In genomic region chr4:185467101-185467500, GRCh38 we compare ENCODE assay signal across 16 cellular contexts. TPM values are rescaled to one million over a fixed set of nuclear protein-coding genes. Genes with fewer than 3 reads are reported as not detected.
DNase-seq lines count a peak whose midpoint lies in the region; ATAC-seq and TF ChIP-seq lines count a peak whose summit lies in the region.
"Had no signal": no experiment of that assay in that cellular context is flagged by ENCODE, and none has a peak within 500 bp of the region (broad histone marks: within the 10 kb centered on the region; RNA-seq: fewer than 3 reads in every experiment).

No MANE protein-coding gene starts in this region.

- H2BK120ac ChIP-seq in mesenchymal stem cell (ENCODE audit: low read depth, low read length) = no peak overlapping the region

- peak overlapping the region; percentile 70 for H3K9ac ChIP-seq in mesenchymal stem cell (ENCODE audit: low read length)

- H4K91ac ChIP-seq in mesenchymal stem cell (ENCODE audit: low read length) = no peak overlapping the region

- WGBS in mesenchymal stem cell = 87% methylated on average over 2 of the region's 4 CpGs
- WGBS in stomach, 5 donors = 57 to 84% (median 71%) methylated on average over 4 of the region's 4 CpGs

- H2AFZ ChIP-seq in mesenchymal stem cell (ENCODE audit: low read depth, low read length) = no peak overlapping the region

- peaks cover 6 to 22% of the 10 kb centered on the region in 2 experiments for H3K27me3 ChIP-seq in mesenchymal stem cell (ENCODE audit: control insufficient read depth in 1 of 2, insufficient read depth in 1 of 2, low read length in 2 of 2)
- H3K27me3 ChIP-seq in stomach = no peaks in the 10 kb centered on the region

- H3K9me3 ChIP-seq in T-helper 17 cell (ENCODE audit: control insufficient read depth, low read length, poor library complexity, severe bottlenecking) (no peaks in the 10 kb centered on the region), mesenchymal stem cell (ENCODE audit: control insufficient read depth, low read length) (no peaks in the 10 kb centered on the region), stomach (no peaks in the 10 kb centered on the region)

- DNase-seq in T-helper 17 cell = no peak
- no peak for DNase-seq in chondrocyte (ENCODE audit: low spot score)
- DNase-seq in mesenchymal stem cell = no peak
- peak; percentile 62 for DNase-seq in stromal cell of bone marrow (ENCODE audit: low read depth)
- no peak for DNase-seq in stomach
- DNase-seq in GM10248 (ENCODE audit: extremely low spot score) = no peak
- DNase-seq: CD8-positive, alpha-beta memory T cell; H7; NCI-H146; NCI-H226; PC-3 had no signal

- H2BK12ac ChIP-seq in mesenchymal stem cell (ENCODE audit: low read length in 2 of 2) = no peak overlapping the region

- H4K8ac ChIP-seq in mesenchymal stem cell (ENCODE audit: low read length) = no peak overlapping the region

- CTCF ChIA-PET in GM10248 (lab: Yijun Ruan, JAX) = interaction anchor here (0.6 to 2.5 kb wide), 4 partner anchors 10 to 15 kb away, joined by 3 to 11 read pairs (median 4); no protein-coding TSS in a partner anchor

- intact Hi-C loops in stomach (cut with DNase I; ENCODE audit: low total_unique reads) = no loop called here

- H3K23ac ChIP-seq in mesenchymal stem cell (ENCODE audit: low read length in 2 of 2) = no peak overlapping the region

- no peak for TF ChIP-seq EP300 in stomach (IDR thresholded peaks at IDR 0.05)

- POLR2A ChIA-PET in GM10248 (lab: Yijun Ruan, JAX) = no interaction called here

- no peak overlapping the region for H3K4ac ChIP-seq in mesenchymal stem cell (ENCODE audit: low read depth in 1 of 2, low read length in 2 of 2)

- peak overlapping the region in 1 of 2 experiments; percentile 67 for H3K4me3 ChIP-seq in mesenchymal stem cell (ENCODE audit: insufficient read depth in 1 of 2, low read depth in 1 of 2, low read length in 2 of 2)
- no peak overlapping the region for H3K4me3 ChIP-seq in stomach
- H3K4me3 ChIP-seq: SJSA1 had no signal

- H3K9me3 Mint-ChIP-seq in chondrocyte (ENCODE audit: low read depth) = no peaks in the 10 kb centered on the region
- H3K9me3 Mint-ChIP-seq: CD8-positive, alpha-beta memory T cell; IgD-negative memory B cell had no signal

- H3K27ac ChIP-seq in mesenchymal stem cell (ENCODE audit: low read length, poor library complexity, severe bottlenecking) (no peak overlapping the region), stomach (no peak overlapping the region)
- H3K27ac ChIP-seq: SJSA1 had no signal

- no peak overlapping the region for H2BK15ac ChIP-seq in mesenchymal stem cell (ENCODE audit: low read depth, poor library complexity, severe bottlenecking)

- H3K36me3 Mint-ChIP-seq in T-helper 17 cell (ENCODE audit: low read depth) = no peaks in the 10 kb centered on the region
- H3K36me3 Mint-ChIP-seq in chondrocyte (ENCODE audit: low read depth) = no peaks in the 10 kb centered on the region
- H3K36me3 Mint-ChIP-seq: CD8-positive, alpha-beta memory T cell; IgD-negative memory B cell had no signal

- no peak overlapping the region for H3K14ac ChIP-seq in mesenchymal stem cell (ENCODE audit: low read length in 2 of 2)

- H3K36me3 ChIP-seq in mesenchymal stem cell (ENCODE audit: control insufficient read depth in 1 of 2, insufficient read depth in 2 of 2, low read depth in 1 of 2, low read length in 2 of 2) (no peaks in the 10 kb centered on the region), stomach (no peaks in the 10 kb centered on the region)
- H3K36me3 ChIP-seq: SJSA1 had no signal

- H3K27ac Mint-ChIP-seq in T-helper 17 cell (peak overlapping the region; percentile 32), chondrocyte (ENCODE audit: unreplicated experiment) (peak overlapping the region; percentile 55)
- H3K27ac Mint-ChIP-seq: IgD-negative memory B cell had no signal

- no peak for ATAC-seq in T-helper 17 cell
- no peak for ATAC-seq in GM18505 (IDR thresholded peaks at IDR 0.05; ENCODE audit: unreplicated experiment)
- ATAC-seq: PC-3 had no signal

- no peak overlapping the region for H3K18ac ChIP-seq in mesenchymal stem cell (ENCODE audit: low read depth in 1 of 2, low read length in 2 of 2)

- H2AK5ac ChIP-seq in mesenchymal stem cell (ENCODE audit: low read length, severe bottlenecking) = no peak overlapping the region

- H3K79me1 ChIP-seq in mesenchymal stem cell (replicated peaks; ENCODE audit: low read length, poor library complexity, severe bottlenecking) = no peaks in the 10 kb centered on the region

- H2BK5ac ChIP-seq in mesenchymal stem cell (ENCODE audit: low read depth, low read length, poor library complexity, severe bottlenecking) = no peak overlapping the region

- TF ChIP-seq CTCF in chondrocyte (IDR thresholded peaks at IDR 0.05) (no peak), stomach (IDR thresholded peaks at IDR 0.05) (no peak), GM10248 (IDR thresholded peaks at IDR 0.05; ENCODE audit: control extremely low read depth, extremely low read depth, low read depth, missing control alignments) (no peak)

- H3K4me3 Mint-ChIP-seq in T-helper 17 cell (no peak overlapping the region), chondrocyte (ENCODE audit: unreplicated experiment) (peak overlapping the region; percentile 49)

- TF ChIP-seq POLR2A in stomach (IDR thresholded peaks at IDR 0.05) = no peak
- TF ChIP-seq POLR2A in GM18505 (IDR thresholded peaks at IDR 0.05; ENCODE audit: borderline replicate concordance, extremely low read depth, insufficient read depth, insufficient read length) = no peak

- H3K4me2 ChIP-seq in mesenchymal stem cell (ENCODE audit: low read length, poor library complexity, severe bottlenecking) = no peak overlapping the region

- H3K27me3 Mint-ChIP-seq in T-helper 17 cell (no peaks in the 10 kb centered on the region), chondrocyte (ENCODE audit: low read depth) (no peaks in the 10 kb centered on the region)

- H3K4me1 ChIP-seq in mesenchymal stem cell (ENCODE audit: control insufficient read depth, insufficient read depth, low read depth, low read length) (peaks cover 7% of the 10 kb centered on the region), stomach (peaks cover 0 to 32% (median 18%) of the 10 kb centered on the region in 4 donors)

- peaks cover 13% of the 10 kb centered on the region for H3K4me1 Mint-ChIP-seq in T-helper 17 cell
- H3K4me1 Mint-ChIP-seq in chondrocyte (ENCODE audit: low read depth) = peaks cover 43% of the 10 kb centered on the region

RNA-seq across cellular contexts. Expression of gene CCDC110, which starts 4.4 kb away (rescaled TPM):
- total RNA-seq in T-helper 17 cell (under 1 TPM in 1 of 2 donors, not detected in 1; 0.10 TPM), chondrocyte (2.3 to 5.4 TPM (median 3.7 TPM) in 3 replicates), stomach (1 to 10 TPM in 4 of 5 donors, under 1 TPM in 1; 0.92 to 9.4 (median 5.4) TPM)
- polyA plus RNA-seq in mesenchymal stem cell (2013, experiment 1 of 2) = 1.4 TPM
- polyA plus RNA-seq in mesenchymal stem cell (2013, experiment 2 of 2) = 1.3 TPM
- 1 to 10 TPM; 1.7 to 3.4 (median 2.1) TPM for polyA plus RNA-seq in stomach
- total RNA-seq: CD8-positive, alpha-beta memory T cell; Daoy had no signal
- polyA plus RNA-seq: BJ; CD8-positive, alpha-beta memory T cell; IgD-negative memory B cell had no signal

RNA-seq across cellular contexts. Expression of gene UFSP2, which starts 41.3 kb away (rescaled TPM):
- total RNA-seq in T-helper 17 cell (10 to 100 TPM; 16.8 to 21.3 TPM), chondrocyte (25.2 to 35.0 TPM (median 33.0 TPM) in 3 replicates), stomach (10 to 100 TPM in 4 of 5 donors, not detected in 1; 12.3 to 56.2 (median 31.4) TPM)
- 25.8 TPM for polyA plus RNA-seq in mesenchymal stem cell (2013, experiment 1 of 2)
- polyA plus RNA-seq in mesenchymal stem cell (2013, experiment 2 of 2) = 25.6 TPM
- 10 to 100 TPM; 20.3 to 28.1 (median 20.4) TPM for polyA plus RNA-seq in stomach
